Comparison of ENCODE assay signal across 15 cellular contexts in the genomic region with DNA sequence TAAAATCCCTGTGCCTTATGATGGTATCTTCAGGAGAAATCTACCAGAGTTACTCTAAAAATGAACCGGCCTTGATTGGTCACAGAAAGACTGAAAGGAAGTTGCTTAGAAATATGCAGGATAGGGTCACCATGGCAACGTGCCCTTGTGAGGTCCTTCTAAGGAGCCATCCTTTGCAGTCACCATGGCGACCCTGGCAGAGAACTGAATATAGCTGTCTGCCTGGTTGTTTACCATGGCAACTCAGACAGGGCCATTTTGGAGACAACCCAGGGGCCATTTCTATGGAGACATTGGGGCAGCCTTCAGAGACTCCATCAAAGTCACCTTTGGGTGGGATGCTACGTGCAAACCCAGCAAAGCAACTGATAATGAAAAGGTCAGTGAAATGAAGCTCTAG. TPM values are rescaled to one million over a fixed set of nuclear protein-coding genes. Genes with fewer than 3 reads are reported as not detected.
DNase-seq lines count a peak whose midpoint lies in the region; ATAC-seq and TF ChIP-seq lines count a peak whose summit lies in the region.
"Had no signal": no experiment of that assay in that cellular context is flagged by ENCODE, and none has a peak within 500 bp of the region (broad histone marks: within the 10 kb centered on the region; RNA-seq: fewer than 3 reads in every experiment).

No MANE protein-coding gene starts in this region.

- H3K36me3 ChIP-seq in NT2/D1 (ENCODE audit: insufficient read depth, insufficient read length, low read length) (peaks cover 3% of the 10 kb centered on the region), spleen (no peaks in the 10 kb centered on the region)
- H3K36me3 ChIP-seq: neutrophil had no signal

- TF ChIP-seq CTCF in GM12865 (IDR thresholded peaks at IDR 0.05; ENCODE audit: insufficient read depth, low read depth, low read length, missing control alignments) (no peak), endothelial cell (IDR thresholded peaks at IDR 0.05; ENCODE audit: unreplicated experiment) (no peak), foreskin fibroblast (IDR thresholded peaks at IDR 0.05; ENCODE audit: low read depth, low read length) (no peak), spleen (IDR thresholded peaks at IDR 0.05 in 8 of 11, conservative IDR thresholded peaks at IDR 0.05 in 3 of 11) (no peak)

- peak; percentile 4 for DNase-seq in GM12865 (ENCODE audit: low read depth)
- peak; percentile 27 for DNase-seq in NT2/D1 (ENCODE audit: low read depth, low spot score)
- peak; percentile 10 for DNase-seq in endothelial cell (ENCODE audit: low spot score)
- peak; percentile 58 for DNase-seq in middle frontal gyrus (ENCODE audit: extremely low spot score, low spot score)
- DNase-seq in foreskin fibroblast, result no peak
- no peak for DNase-seq in activated T-cell treated with anti-CD3 and anti-CD28 coated beads, Interleukin-2, amount 50 U/mL, for 4 hours
- no peak for DNase-seq in spleen
- DNase-seq: activated CD4-positive, alpha-beta T cell treated with anti-CD3 and anti-CD28 coated beads, Interleukin-2, amount 10 ng/mL, durations not matched to agents 24 days and 14 days; effector CD8-positive, alpha-beta T cell; NCI-H1694 treated with DMSO at 0.1 percent for 48 hours; SIG-M5; stimulated activated naive CD4-positive, alpha-beta T cell treated with Interleukin-2 at 50 U/mL for 16 hours had no signal

- H3K4me3 Mint-ChIP-seq in endothelial cell (ENCODE audit: unreplicated experiment), result no peak overlapping the region
- H3K4me3 Mint-ChIP-seq in activated T-cell treated with anti-CD3 and anti-CD28 coated beads, Interleukin-2, amount 50 U/mL, for 4 hours, result no peak overlapping the region
- H3K4me3 Mint-ChIP-seq: activated CD4-positive, alpha-beta T cell treated with anti-CD3 and anti-CD28 coated beads, Interleukin-2, amount 10 ng/mL, durations not matched to agents 24 days and 14 days had no signal

- no peak overlapping the region for H3K27ac ChIP-seq in spleen
- H3K27ac ChIP-seq: C4-2B, neutrophil had no signal

- peaks cover 1% of the 10 kb centered on the region for H3K27me3 Mint-ChIP-seq in endothelial cell (ENCODE audit: unreplicated experiment)
- H3K27me3 Mint-ChIP-seq in activated T-cell treated with anti-CD3 and anti-CD28 coated beads, Interleukin-2, amount 50 U/mL, for 4 hours (ENCODE audit: low read depth), result no peaks in the 10 kb centered on the region
- H3K27me3 Mint-ChIP-seq: activated CD4-positive, alpha-beta T cell treated with anti-CD3 and anti-CD28 coated beads, Interleukin-2, amount 10 ng/mL, durations not matched to agents 24 days and 14 days had no signal

- ATAC-seq in activated T-cell treated with anti-CD3 and anti-CD28 coated beads, Interleukin-2, amount 50 U/mL, for 4 hours, result no peak
- no peak for ATAC-seq in GM21515 (IDR thresholded peaks at IDR 0.05; ENCODE audit: unreplicated experiment)

- H3K4me3 ChIP-seq in GM12865 (ENCODE audit: low read depth, low read length), result no peak overlapping the region
- H3K4me3 ChIP-seq in NT2/D1 (ENCODE audit: insufficient read length, low read depth), result no peak overlapping the region
- H3K4me3 ChIP-seq in foreskin fibroblast (ENCODE audit: low read depth in 1 of 2, low read length in 2 of 2), result no peak overlapping the region
- no peak overlapping the region for H3K4me3 ChIP-seq in spleen

- no peak overlapping the region for H3K9ac ChIP-seq in NT2/D1 (ENCODE audit: insufficient read length, low read depth)

- no peaks in the 10 kb centered on the region for H3K9me3 Mint-ChIP-seq in endothelial cell (ENCODE audit: unreplicated experiment)
- no peaks in the 10 kb centered on the region for H3K9me3 Mint-ChIP-seq in activated T-cell treated with anti-CD3 and anti-CD28 coated beads, Interleukin-2, amount 50 U/mL, for 4 hours
- H3K9me3 Mint-ChIP-seq: activated CD4-positive, alpha-beta T cell treated with anti-CD3 and anti-CD28 coated beads, Interleukin-2, amount 10 ng/mL, durations not matched to agents 24 days and 14 days had no signal

- 70 to 87% (median 82%) methylated on average over 4 of the region's 4 CpGs for WGBS in spleen, 5 donors

- H3K27me3 ChIP-seq in NT2/D1 (ENCODE audit: insufficient read depth, insufficient read length), result no peaks in the 10 kb centered on the region
- no peaks in the 10 kb centered on the region for H3K27me3 ChIP-seq in spleen (replicated peaks in 1 of 7)
- H3K27me3 ChIP-seq: neutrophil had no signal

- H3K4me1 Mint-ChIP-seq in endothelial cell (ENCODE audit: unreplicated experiment), result peaks cover 2% of the 10 kb centered on the region
- no peaks in the 10 kb centered on the region for H3K4me1 Mint-ChIP-seq in activated T-cell treated with anti-CD3 and anti-CD28 coated beads, Interleukin-2, amount 50 U/mL, for 4 hours (ENCODE audit: low read depth)
- H3K4me1 Mint-ChIP-seq: activated CD4-positive, alpha-beta T cell treated with anti-CD3 and anti-CD28 coated beads, Interleukin-2, amount 10 ng/mL, durations not matched to agents 24 days and 14 days had no signal

- intact Hi-C loops in spleen (cut with DNase I; ENCODE audit: low total_unique reads), result no loop called here

- H3K9me3 ChIP-seq in NT2/D1 (ENCODE audit: insufficient read depth, low read length), result no peaks in the 10 kb centered on the region
- H3K9me3 ChIP-seq in spleen, result no peaks in the 10 kb centered on the region
- H3K9me3 ChIP-seq: neutrophil had no signal

- no peaks in the 10 kb centered on the region for H3K36me3 Mint-ChIP-seq in endothelial cell (ENCODE audit: low read depth, unreplicated experiment)
- no peaks in the 10 kb centered on the region for H3K36me3 Mint-ChIP-seq in activated T-cell treated with anti-CD3 and anti-CD28 coated beads, Interleukin-2, amount 50 U/mL, for 4 hours (ENCODE audit: insufficient read depth)

- no peak overlapping the region for H3K27ac Mint-ChIP-seq in endothelial cell (ENCODE audit: unreplicated experiment)
- H3K27ac Mint-ChIP-seq: activated CD4-positive, alpha-beta T cell treated with anti-CD3 and anti-CD28 coated beads, Interleukin-2, amount 10 ng/mL, durations not matched to agents 24 days and 14 days had no signal

- no peak for TF ChIP-seq POLR2A in spleen (IDR thresholded peaks at IDR 0.05)

- H3K4me1 ChIP-seq in NT2/D1 (ENCODE audit: insufficient read depth, insufficient read length) (no peaks in the 10 kb centered on the region), spleen (no peaks in the 10 kb centered on the region)

RNA-seq across cellular contexts. Expression of gene SNX7, which starts 43.0 kb away (rescaled TPM):
- 46.0 TPM for total RNA-seq in endothelial cell (ENCODE audit: unreplicated experiment)
- total RNA-seq in activated T-cell treated with anti-CD3 and anti-CD28 coated beads, Interleukin-2, amount 50 U/mL, for 4 hours, result under 1 TPM in 2 of 3 donors, not detected in 1; 0.11 to 0.15 TPM
- total RNA-seq in spleen, result 10 to 100 TPM in 3 of 7 donors, 1 to 10 TPM in 4; 5.0 to 11.5 (median 9.4) TPM
- 1 to 10 TPM; 2.3 to 6.3 (median 3.2) TPM for polyA plus RNA-seq in spleen
- total RNA-seq: activated CD4-positive, alpha-beta T cell treated with anti-CD3 and anti-CD28 coated beads, Interleukin-2, amount 10 ng/mL, durations not matched to agents 24 days and 14 days had no signal

Comparison
In these comparisons a context has a peak if more than half of its experiments do, and no peak if none do; other contexts are left out.
1. DNase-seq: peak in GM12865 (single experiment), NT2/D1 (single experiment), endothelial cell (single experiment) and middle frontal gyrus (single experiment); none in foreskin fibroblast (0 of 2), activated T-cell treated with anti-CD3 and anti-CD28 coated beads, Interleukin-2, amount 50 U/mL, for 4 hours (single experiment) and spleen (single experiment).
2. RNA of gene SNX7, which starts 43.0 kb away (total RNA-seq): 46.0 TPM in endothelial cell (single experiment) and 5.0 to 11.5 TPM in spleen; 0.11 to 0.15 TPM in activated T-cell treated with anti-CD3 and anti-CD28 coated beads, Interleukin-2, amount 50 U/mL, for 4 hours; every median in the first group is over 4 times any median in the second.